13 cellular contexts compared by ENCODE assay signal in the genomic region with DNA sequence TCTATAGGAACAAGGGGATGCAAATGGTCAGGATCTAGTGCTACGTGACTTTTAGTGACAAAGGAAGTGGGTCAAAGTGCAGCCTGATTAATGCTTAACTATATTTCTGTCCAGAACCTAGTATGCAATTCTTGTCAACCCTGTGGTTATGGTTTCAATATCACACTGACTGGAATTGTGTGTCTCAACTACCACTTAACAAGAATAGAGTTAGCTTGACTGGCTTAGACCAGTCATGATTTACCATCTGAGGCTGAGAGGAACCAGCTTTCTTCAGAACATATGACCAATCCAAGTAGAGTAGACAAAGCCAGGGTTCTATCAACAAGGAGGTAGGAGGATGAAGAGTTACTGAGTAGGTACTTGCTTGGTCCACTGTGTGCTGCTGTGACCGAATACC. TPM values are rescaled to one million over a fixed set of nuclear protein-coding genes. Genes with fewer than 3 reads are reported as not detected.
DNase-seq lines count a peak whose midpoint lies in the region; ATAC-seq, FAIRE-seq and TF ChIP-seq lines count a peak whose summit lies in the region.
"Had no signal": no experiment of that assay in that cellular context is flagged by ENCODE, and none has a peak within 500 bp of the region (broad histone marks: within the 10 kb centered on the region; RNA-seq: fewer than 3 reads in every experiment).

No MANE protein-coding gene starts in this region.

- H3K27ac ChIP-seq in RWPE1 (no peak overlapping the region), sigmoid colon (no peak overlapping the region)
- H3K27ac ChIP-seq: C4-2B, VCaP had no signal

- H3K4me1 ChIP-seq in sigmoid colon = no peaks in the 10 kb centered on the region

- no peak for TF ChIP-seq POLR2A in GM12891 (IDR thresholded peaks at IDR 0.05; ENCODE audit: low read depth, low read length)
- no peak for TF ChIP-seq POLR2A in sigmoid colon (IDR thresholded peaks at IDR 0.05)

- no peak for TF ChIP-seq EP300 in sigmoid colon (IDR thresholded peaks at IDR 0.05)

- H3K27me3 ChIP-seq in sigmoid colon = no peaks in the 10 kb centered on the region

- intact Hi-C loops in sigmoid colon (cut with DNase I) = no loop called here

- H3K4me1 Mint-ChIP-seq in activated T-helper 17 cell treated with anti-CD3 and anti-CD28 coated beads, Interleukin-2, amount 50 U/mL, for 72 hours = no peaks in the 10 kb centered on the region

- WGBS in sigmoid colon, 2 donors = 46 to 61% methylated on average over 2 of the region's 2 CpGs

- ATAC-seq in GM19395 (IDR thresholded peaks at IDR 0.05; ENCODE audit: unreplicated experiment) (peak; percentile 99), HG02938 (IDR thresholded peaks at IDR 0.05; ENCODE audit: unreplicated experiment) (peak; percentile 98)
- peak; percentile 91 for ATAC-seq in activated T-helper 17 cell treated with anti-CD3 and anti-CD28 coated beads, Interleukin-2, amount 50 U/mL, for 72 hours (replicated peaks)
- ATAC-seq: PC-3 had no signal

- H3K27me3 Mint-ChIP-seq in activated T-helper 17 cell treated with anti-CD3 and anti-CD28 coated beads, Interleukin-2, amount 50 U/mL, for 72 hours = no peaks in the 10 kb centered on the region

- POLR2A ChIA-PET in RWPE1 (lab: Yijun Ruan, JAX; ENCODE audit: low non-redundant PET) = no interaction called here

- H3K9me3 ChIP-seq in sigmoid colon = no peaks in the 10 kb centered on the region

- FAIRE-seq in GM12891 (lab: Jason Lieb, UNC) = peak; percentile 65

- no peaks in the 10 kb centered on the region for H3K36me3 ChIP-seq in sigmoid colon

- no peak for TF ChIP-seq CTCF in RWPE1 (conservative IDR thresholded peaks at IDR 0.05; ENCODE audit: low read depth)
- TF ChIP-seq CTCF in sigmoid colon (IDR thresholded peaks at IDR 0.05) = no peak

- no peaks in the 10 kb centered on the region for H3K9me3 Mint-ChIP-seq in activated T-helper 17 cell treated with anti-CD3 and anti-CD28 coated beads, Interleukin-2, amount 50 U/mL, for 72 hours

- H3K36me3 Mint-ChIP-seq in activated T-helper 17 cell treated with anti-CD3 and anti-CD28 coated beads, Interleukin-2, amount 50 U/mL, for 72 hours (ENCODE audit: low read depth) = no peaks in the 10 kb centered on the region

- CTCF ChIA-PET in RWPE1 (lab: Yijun Ruan, JAX) = no interaction called here

- no peak for DNase-seq in GM12891 (ENCODE audit: insufficient read length, low spot score)
- no peak for DNase-seq in RWPE1 (ENCODE audit: low spot score)
- DNase-seq in T-helper 9 cell = no peak
- DNase-seq in NCI-H69 (lab: John Stamatoyannopoulos, UW) = no peak
- DNase-seq in sigmoid colon = no peak
- DNase-seq: anterior cingulate cortex, PC-3 had no signal

- H3K27ac Mint-ChIP-seq in activated T-helper 17 cell treated with anti-CD3 and anti-CD28 coated beads, Interleukin-2, amount 50 U/mL, for 72 hours = no peak overlapping the region

- H3K4me3 Mint-ChIP-seq in activated T-helper 17 cell treated with anti-CD3 and anti-CD28 coated beads, Interleukin-2, amount 50 U/mL, for 72 hours = no peak overlapping the region

- H3K4me3 ChIP-seq in sigmoid colon = no peak overlapping the region

TF ChIP-seq in GM12891, 5 proteins besides CTCF, POLR2A, EP300 and RAD21:
- TF ChIP-seq POU2F2 (IDR thresholded peaks at IDR 0.05; ENCODE audit: low read depth, low read length) (no peak), SPI1 (IDR thresholded peaks at IDR 0.05; ENCODE audit: low read depth, low read length) (0 out of 2 replicates have a peak, but pooled peaks have one; percentile 25)
TF ChIP-seq in GM12891: peak in this region for 1.

RNA-seq across cellular contexts. Expression of a gene that starts 54.4 kb away (rescaled TPM):
- polyA plus RNA-seq in GM12891 (2012; ENCODE audit: low read depth, missing spikeins) = not detected
- total RNA-seq in activated T-helper 17 cell treated with anti-CD3 and anti-CD28 coated beads, Interleukin-2, amount 50 U/mL, for 72 hours = 1 to 10 TPM in 1 of 2 donors, not detected in 1; 1.1 TPM
- total RNA-seq in sigmoid colon = not detected
- 1 to 10 TPM in 1 of 3 donors, under 1 TPM in 2; 0.23 to 1.6 (median 0.60) TPM for polyA plus RNA-seq in sigmoid colon
- total RNA-seq: lung microvascular endothelial cell had no signal
